14 cellular contexts compared by ENCODE assay signal in genomic region chr5:173602423-173602822, GRCh38. TPM values are rescaled to one million over a fixed set of nuclear protein-coding genes. Genes with fewer than 3 reads are reported as not detected.
DNase-seq lines count a peak whose midpoint lies in the region; ATAC-seq lines count a peak whose summit lies in the region.
"Had no signal": no experiment of that assay in that cellular context is flagged by ENCODE, and none has a peak within 500 bp of the region (broad histone marks: within the 10 kb centered on the region; RNA-seq: fewer than 3 reads in every experiment).

No MANE protein-coding gene starts in this region.

- H3K9me3 ChIP-seq in adipocyte (ENCODE audit: control insufficient read depth, low read length) = no peaks in the 10 kb centered on the region
- H3K9me3 ChIP-seq: HAP-1 had no signal

- H3K4me1 ChIP-seq in adipocyte (ENCODE audit: control insufficient read depth, insufficient read depth, low read length) = peaks cover 18% of the 10 kb centered on the region
- H3K4me1 ChIP-seq: HAP-1 had no signal

- peak; percentile 59 to 86 for ATAC-seq in left cardiac atrium
- no peak for ATAC-seq in GM21786 (IDR thresholded peaks at IDR 0.05; ENCODE audit: unreplicated experiment)

- no peak overlapping the region for H3K4me3 ChIP-seq in adipocyte (ENCODE audit: low read length)
- H3K4me3 ChIP-seq: HAP-1 had no signal

- no peak overlapping the region for H3K9ac ChIP-seq in adipocyte (ENCODE audit: low read length)

- DNase-seq in NCI-H2029 treated with DMSO at 0.1 percent for 48 hours (lab: John Stamatoyannopoulos, UW) (peak; percentile 9), NCI-H2029 (lab: John Stamatoyannopoulos, UW) (no peak), adipocyte (ENCODE audit: low read depth) (peak; percentile 70), left cardiac atrium (peak; percentile 42), superior temporal gyrus (ENCODE audit: extremely low spot score) (peak; percentile 38), COLO668 (lab: John Stamatoyannopoulos, UW; ENCODE audit: unreplicated experiment) (no peak), retina (no peak)
- DNase-seq: 8988T; activated naive CD8-positive, alpha-beta T cell treated with anti-CD3 and anti-CD28 coated beads, Interleukin-2, amount 10 ng/mL, durations not matched to agents 7 days and 5 days; kidney glomerular epithelial cell; NCI-H1417; NCI-H774 had no signal

- intact Hi-C loops in left cardiac atrium (cut with DNase I) = no loop called here

- H3K36me3 ChIP-seq in adipocyte (ENCODE audit: control insufficient read depth, insufficient read depth, low read length, severe bottlenecking) = peaks cover 40% of the 10 kb centered on the region

- H3K27me3 ChIP-seq in adipocyte (replicated peaks; ENCODE audit: control insufficient read depth, insufficient read depth, low read length) = no peaks in the 10 kb centered on the region

RNA-seq across cellular contexts. Expression of gene BOD1, which starts 14.0 kb away (rescaled TPM):
- 10 to 100 TPM; 43.4 to 45.6 TPM for total RNA-seq in left cardiac atrium

Comparison
In these comparisons a context has a peak if more than half of its experiments do, and no peak if none do; other contexts are left out.
1. DNase-seq: peak in NCI-H2029 treated with DMSO at 0.1 percent for 48 hours (single experiment), adipocyte (single experiment), left cardiac atrium (single experiment) and superior temporal gyrus (single experiment); none in NCI-H2029 (single experiment), COLO668 (single experiment) and retina (single experiment).